ENCODE assay signal across 14 cellular contexts in the genomic region with DNA sequence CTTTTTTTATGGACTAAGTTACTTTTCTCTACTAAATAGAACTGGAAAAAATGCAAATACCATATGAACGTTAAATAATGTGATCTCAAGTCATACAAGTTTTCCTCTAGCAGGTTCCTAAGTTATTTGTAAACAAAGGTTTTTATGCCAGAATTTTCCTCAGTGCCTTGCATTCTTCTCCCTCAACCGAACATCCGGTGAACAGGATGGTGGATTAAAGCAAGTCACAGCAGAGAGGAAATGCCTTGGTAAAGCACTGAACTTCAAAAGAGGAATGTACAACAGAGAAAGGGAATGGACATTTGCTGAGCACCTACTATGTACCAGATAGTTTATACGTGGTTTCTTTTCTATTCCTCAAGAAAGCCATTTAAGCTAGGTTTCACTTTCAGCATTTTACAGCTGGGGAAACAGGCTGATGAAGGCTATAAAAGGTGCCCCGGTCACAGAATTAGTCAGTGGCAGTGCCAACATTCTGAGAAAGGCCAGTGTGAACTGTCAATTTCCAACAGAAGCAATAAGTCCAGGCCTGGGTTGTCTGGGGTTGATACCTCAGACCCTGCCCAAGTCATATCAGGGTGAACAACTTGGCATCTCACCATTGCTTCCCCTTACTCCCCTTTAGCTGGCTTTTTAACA. TPM values are rescaled to one million over a fixed set of nuclear protein-coding genes. Genes with fewer than 3 reads are reported as not detected.
DNase-seq lines count a peak whose midpoint lies in the region; ATAC-seq, FAIRE-seq and TF ChIP-seq lines count a peak whose summit lies in the region.
"Not testable (repeated sequence)": the region's sequence is repeated elsewhere in the genome, so short reads cannot be mapped to it uniquely, and the experiment has no call there.
"Had no signal": no experiment of that assay in that cellular context is flagged by ENCODE, and none has a peak within 500 bp of the region (broad histone marks: within the 10 kb centered on the region; RNA-seq: fewer than 3 reads in every experiment).

No MANE protein-coding gene starts in this region.

- not testable (repeated sequence) for H3K9me3 Mint-ChIP-seq in activated T-cell treated with anti-CD3 and anti-CD28 coated beads, Interleukin-2, amount 50 U/mL, for 24 hours

- peaks cover 0 to 14% (median 5%) of the 10 kb centered on the region in 4 donors for H3K4me1 ChIP-seq in transverse colon

- peak overlapping the region; percentile 63 to 76 (median 71) for H3K27ac ChIP-seq in transverse colon

- not testable (repeated sequence) for H3K4me3 Mint-ChIP-seq in activated T-cell treated with anti-CD3 and anti-CD28 coated beads, Interleukin-2, amount 50 U/mL, for 24 hours

- H3K36me3 ChIP-seq in transverse colon: peaks cover 0 to 21% (median 8%) of the 10 kb centered on the region in 4 donors

- intact Hi-C loops in transverse colon (cut with DNase I; ENCODE audit: low total_unique reads): not testable (repeated sequence)

- not testable (repeated sequence) for H3K9me3 ChIP-seq in transverse colon

- not testable (repeated sequence) for H3K27me3 Mint-ChIP-seq in activated T-cell treated with anti-CD3 and anti-CD28 coated beads, Interleukin-2, amount 50 U/mL, for 24 hours

- TF ChIP-seq CTCF in transverse colon (IDR thresholded peaks at IDR 0.05): not testable (repeated sequence)

- H3K4me3 ChIP-seq in transverse colon: peak overlapping the region in 1 of 4 donors; percentile 26

- ATAC-seq in GM18858 (IDR thresholded peaks at IDR 0.05; ENCODE audit: unreplicated experiment) (peak; percentile 69), GM21381 (IDR thresholded peaks at IDR 0.05; ENCODE audit: unreplicated experiment) (peak; percentile 66), HG02610 (IDR thresholded peaks at IDR 0.05; ENCODE audit: unreplicated experiment) (peak; percentile 75), HG03442 (IDR thresholded peaks at IDR 0.05; ENCODE audit: unreplicated experiment) (peak; percentile 78)

- in situ Hi-C loops in transverse colon (cut with MboI; ENCODE audit: low pct_ligation_motif_present in 1 of 4, low pct_unique_long_range_greater_than_20kb in 1 of 4, low sequenced_read_pairs in 3 of 4): loop anchor here in 3 of 4 donors (25.0 kb wide), 2 partner anchors 256 to 281 kb away; a partner anchor contains a TSS

- peaks cover 76% of the 10 kb centered on the region for H3K36me3 Mint-ChIP-seq in activated T-cell treated with anti-CD3 and anti-CD28 coated beads, Interleukin-2, amount 50 U/mL, for 24 hours (ENCODE audit: low read depth)

- H3K27ac Mint-ChIP-seq in activated T-cell treated with anti-CD3 and anti-CD28 coated beads, Interleukin-2, amount 50 U/mL, for 24 hours: peak overlapping the region; percentile 50

- FAIRE-seq in endometrium (lab: Jason Lieb, UNC): peak; percentile 33

- H3K4me1 Mint-ChIP-seq in activated T-cell treated with anti-CD3 and anti-CD28 coated beads, Interleukin-2, amount 50 U/mL, for 24 hours (ENCODE audit: low read depth): not testable (repeated sequence)

- not testable (repeated sequence) for DNase-seq in activated T-cell treated with anti-CD3 and anti-CD28 coated beads, Interleukin-2, amount 50 U/mL, for 24 hours; transverse colon
- peak; percentile 43 to 69 for DNase-seq in lung microvascular endothelial cell (ENCODE audit: low read depth in 2 of 2)

- not testable (repeated sequence) for TF ChIP-seq EP300 in transverse colon (IDR thresholded peaks at IDR 0.05; ENCODE audit: low read depth)

- TF ChIP-seq POLR2A in transverse colon (IDR thresholded peaks at IDR 0.05): not testable (repeated sequence)

- WGBS in transverse colon (ENCODE audit: low coverage in 1 of 2), 2 donors: 34% methylated on average over 4 to 5 of the region's 5 CpGs

- not testable (repeated sequence) for H3K27me3 ChIP-seq in transverse colon

RNA-seq across cellular contexts. Expression of a gene that starts 22.0 kb away (rescaled TPM):
- total RNA-seq in lung microvascular endothelial cell (6.9 and 13.5 TPM in 2 replicates), transverse colon (10 to 100 TPM; 20.9 to 52.1 (median 25.7) TPM)

RNA-seq across cellular contexts. Expression of a gene that starts 52.6 kb away (rescaled TPM):
- total RNA-seq in lung microvascular endothelial cell (under 0.01 and 0.20 TPM in 2 replicates), transverse colon (under 1 TPM in 2 of 4 donors, not detected in 2; 0.14 to 0.48 TPM)
- total RNA-seq: activated CD4-positive, alpha-beta T cell treated with anti-CD3 and anti-CD28 coated beads, Interleukin-2, amount 10 ng/mL, durations not matched to agents 24 days and 14 days; B cell; CD4-positive, alpha-beta memory T cell; LHCN-M2; naive thymus-derived CD4-positive, alpha-beta T cell; SJSA1 had no signal
